ENCODE assay signal across 27 cellular contexts in genomic region chrX:19190902-19191301, GRCh38.
"Had no signal": no experiment of that assay in that cellular context is flagged by ENCODE, and none has a peak within 500 bp of the region (broad histone marks: within the 10 kb centered on the region; RNA-seq: fewer than 3 reads in every experiment).

No MANE protein-coding gene starts in this region.

- H3K79me2 ChIP-seq: hepatocyte had no signal

- ATAC-seq: foreskin keratinocyte; gastroesophageal sphincter; heart left ventricle; left lobe of liver; natural killer cell; psoas muscle; right cardiac atrium; stimulated activated naive B cell treated with anti-CD40 and anti-IgM and Interleukin-4, amounts not matched to agents 10 μg/mL and 1 μg/mL and 100 μg/mL, for 72 hours had no signal

- H3K27me3 Mint-ChIP-seq: dendritic cell treated with granulocyte-macrophage colony-stimulating factor and Interleukin-4, amounts not matched to agents 40 ng/mL and 50 ng/mL, for 4 days; stimulated activated naive CD8-positive, alpha-beta T cell treated with anti-CD3 and anti-CD28 coated beads, Interleukin-15, Interleukin-2, amounts not matched to agents 100 ng/mL and 50 ng/mL, for 24 hours had no signal

- FAIRE-seq: endothelial cell of umbilical vein, kidney, urothelium cell line had no signal

- H3K4me3 Mint-ChIP-seq: dendritic cell treated with granulocyte-macrophage colony-stimulating factor and Interleukin-4, amounts not matched to agents 40 ng/mL and 50 ng/mL, for 4 days; memory B cell; natural killer cell; stimulated activated naive B cell treated with anti-CD40 and anti-IgM and Interleukin-4, amounts not matched to agents 10 μg/mL and 1 μg/mL and 100 μg/mL, for 72 hours; stimulated activated naive CD8-positive, alpha-beta T cell treated with anti-CD3 and anti-CD28 coated beads, Interleukin-15, Interleukin-2, amounts not matched to agents 100 ng/mL and 50 ng/mL, for 24 hours had no signal

- H3K27ac ChIP-seq: esophagus muscularis mucosa, foreskin keratinocyte, gastroesophageal sphincter, heart left ventricle, hepatocyte, ovary, psoas muscle, skin epidermis, spleen, thoracic aorta, tibial nerve, upper lobe of left lung had no signal

- DNase-seq: effector memory CD4-positive, alpha-beta T cell; foreskin keratinocyte; heart left ventricle; kidney; natural killer cell; occipital lobe; ovary; posterior cingulate gyrus; psoas muscle; right cardiac atrium; spleen; stimulated activated CD4-positive, alpha-beta T cell treated with anti-CD3 and anti-CD28 coated beads, Interleukin-4, amount 100 ng/mL, for 4 hours; stimulated activated naive B cell treated with anti-CD40 and anti-IgM and Interleukin-4, amounts not matched to agents 10 μg/mL and 1 μg/mL and 100 μg/mL, for 72 hours; upper lobe of left lung had no signal

- H3K4me3 ChIP-seq: esophagus muscularis mucosa, gastroesophageal sphincter, heart left ventricle, hepatocyte, lung, ovary, psoas muscle, skin epidermis, spleen, thoracic aorta, tibial nerve, upper lobe of left lung had no signal

- H3K4me2 ChIP-seq: hepatocyte had no signal

- H3K36me3 ChIP-seq: esophagus muscularis mucosa, gastroesophageal sphincter, heart left ventricle, ovary, spleen, thoracic aorta, tibial nerve, upper lobe of left lung had no signal

- H3K27ac Mint-ChIP-seq: dendritic cell treated with granulocyte-macrophage colony-stimulating factor and Interleukin-4, amounts not matched to agents 40 ng/mL and 50 ng/mL, for 4 days; memory B cell; natural killer cell; stimulated activated naive B cell treated with anti-CD40 and anti-IgM and Interleukin-4, amounts not matched to agents 10 μg/mL and 1 μg/mL and 100 μg/mL, for 72 hours; stimulated activated naive CD8-positive, alpha-beta T cell treated with anti-CD3 and anti-CD28 coated beads, Interleukin-15, Interleukin-2, amounts not matched to agents 100 ng/mL and 50 ng/mL, for 24 hours had no signal

- H3K27me3 ChIP-seq: esophagus muscularis mucosa, foreskin keratinocyte, gastroesophageal sphincter, hepatocyte, ovary, tibial nerve, upper lobe of left lung had no signal

- H3K36me3 Mint-ChIP-seq: memory B cell; natural killer cell; stimulated activated naive B cell treated with anti-CD40 and anti-IgM and Interleukin-4, amounts not matched to agents 10 μg/mL and 1 μg/mL and 100 μg/mL, for 72 hours had no signal

- H2AFZ ChIP-seq: hepatocyte had no signal

- H3K9me3 Mint-ChIP-seq: dendritic cell treated with granulocyte-macrophage colony-stimulating factor and Interleukin-4, amounts not matched to agents 40 ng/mL and 50 ng/mL, for 4 days; memory B cell; natural killer cell; stimulated activated naive CD8-positive, alpha-beta T cell treated with anti-CD3 and anti-CD28 coated beads, Interleukin-15, Interleukin-2, amounts not matched to agents 100 ng/mL and 50 ng/mL, for 24 hours had no signal

- H3K9me3 ChIP-seq: esophagus muscularis mucosa, gastroesophageal sphincter, heart left ventricle, thoracic aorta, tibial nerve, upper lobe of left lung had no signal

- H3K4me1 ChIP-seq: esophagus muscularis mucosa, foreskin keratinocyte, gastroesophageal sphincter, heart left ventricle, psoas muscle, spleen, tibial nerve, upper lobe of left lung had no signal
